18 cellular contexts compared by ENCODE assay signal in the genomic region with DNA sequence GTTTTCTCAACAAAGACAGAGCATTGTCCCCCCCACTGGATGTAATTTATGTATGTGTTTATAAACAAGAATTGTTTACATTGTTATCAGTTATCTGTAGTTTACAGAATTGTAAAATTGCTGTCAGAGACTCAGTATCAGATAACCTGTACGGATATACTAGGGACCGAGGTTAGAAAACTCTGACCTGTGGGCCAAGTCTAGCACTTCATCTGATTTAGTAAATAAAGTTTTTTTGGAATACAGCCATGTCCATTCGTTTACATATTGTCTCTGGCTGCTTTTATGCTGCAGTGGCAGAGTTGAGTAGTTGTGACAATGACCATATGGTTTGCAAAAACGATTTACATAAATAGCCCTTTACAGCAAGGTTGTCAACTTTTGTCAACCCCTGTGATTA. TPM values are rescaled to one million over a fixed set of nuclear protein-coding genes. Genes with fewer than 3 reads are reported as not detected.
DNase-seq lines count a peak whose midpoint lies in the region; ATAC-seq, FAIRE-seq and TF ChIP-seq lines count a peak whose summit lies in the region.
"Had no signal": no experiment of that assay in that cellular context is flagged by ENCODE, and none has a peak within 500 bp of the region (broad histone marks: within the 10 kb centered on the region; RNA-seq: fewer than 3 reads in every experiment).

No MANE protein-coding gene starts in this region.

- POLR2A ChIA-PET in A549 (lab: Yijun Ruan, JAX): no interaction called here

- TF ChIP-seq RAD21 in A549 (conservative IDR thresholded peaks at IDR 0.05 in 1 of 2, IDR thresholded peaks at IDR 0.05 in 1 of 2): no peak
- peak in 1 of 2 donors; percentile 12 for TF ChIP-seq RAD21 in liver (IDR thresholded peaks at IDR 0.05)

- H3K4me1 ChIP-seq in A549 (peaks cover 31% of the 10 kb centered on the region), liver (ENCODE audit: control insufficient read depth in 4 of 4, insufficient read depth in 4 of 4, low read length in 3 of 4) (peaks cover 3 to 21% (median 17%) of the 10 kb centered on the region in 4 donors), suprapubic skin (no peaks in the 10 kb centered on the region)
- H3K4me1 ChIP-seq: Peyer's patch had no signal

- DNase-seq in A549 (ENCODE audit: low read depth in 1 of 2, low spot score in 1 of 2) (no peak), DMS53 (lab: John Stamatoyannopoulos, UW) (peak; percentile 17), NCI-H69 (lab: John Stamatoyannopoulos, UW) (peak; percentile 94), suprapubic skin (ENCODE audit: low spot score in 2 of 2) (no peak), HUDEP-2 (lab: John Stamatoyannopoulos, UW; ENCODE audit: unreplicated experiment in 76 of 76) (no peak)
- DNase-seq: CD4-positive, alpha-beta memory T cell; GM23248; IMR-90; Kasumi-1; NCI-H2171 treated with DMSO at 0.1 percent for 48 hours; NCI-H526; Peyer's patch; Right ventricle myocardium superior; SK-N-SH had no signal

- H3K36me3 ChIP-seq in liver (ENCODE audit: control insufficient read depth in 4 of 4, insufficient read depth in 3 of 4, low read depth in 1 of 4, low read length in 3 of 4): no peaks in the 10 kb centered on the region
- no peaks in the 10 kb centered on the region for H3K36me3 ChIP-seq in suprapubic skin
- H3K36me3 ChIP-seq: Peyer's patch had no signal

- H3K27ac ChIP-seq in A549 (no peak overlapping the region), liver (ENCODE audit: low read depth in 1 of 2, low read length in 2 of 2) (no peak overlapping the region), suprapubic skin (no peak overlapping the region)
- H3K27ac ChIP-seq: GM23248, Peyer's patch had no signal

- WGBS in A549 (ENCODE audit: missing lambda C conversion rate): 23% methylated on average over 4 of the region's 4 CpGs
- WGBS in liver: 25% methylated on average over 4 of the region's 4 CpGs
- WGBS in suprapubic skin: 73% methylated on average over 4 of the region's 4 CpGs

- H3K4me2 ChIP-seq in A549: no peak overlapping the region
- H3K4me2 ChIP-seq: SK-N-SH had no signal

- TF ChIP-seq CTCF in A549 (IDR thresholded peaks at IDR 0.05) (no peak), liver (IDR thresholded peaks at IDR 0.05; ENCODE audit: low read depth, low read length, missing input control) (no peak), suprapubic skin (IDR thresholded peaks at IDR 0.05) (no peak)

- no peak overlapping the region for H3K9ac ChIP-seq in liver (ENCODE audit: low read depth in 1 of 2, low read length in 2 of 2)
- H3K9ac ChIP-seq: GM23248, SK-N-SH had no signal

- H3K9me3 ChIP-seq in A549: no peaks in the 10 kb centered on the region
- H3K9me3 ChIP-seq in liver (ENCODE audit: control insufficient read depth in 4 of 4, low read length in 3 of 4): no peaks in the 10 kb centered on the region
- H3K9me3 ChIP-seq in suprapubic skin: no peaks in the 10 kb centered on the region
- H3K9me3 ChIP-seq: Peyer's patch, SK-N-SH had no signal

- CTCF ChIA-PET in A549 (lab: Yijun Ruan, JAX): interaction anchor here (1.0 to 3.5 kb wide), 3 partner anchors 31 to 414 kb away, joined by 3 to 23 read pairs (median 3); no protein-coding TSS in a partner anchor

- no peak for ATAC-seq in A549
- no peak for ATAC-seq in GM19023 (IDR thresholded peaks at IDR 0.05; ENCODE audit: unreplicated experiment)
- ATAC-seq: GM12878, HCT116 had no signal

- no peak for TF ChIP-seq POLR2A in A549 (IDR thresholded peaks at IDR 0.05; ENCODE audit: low read length)
- TF ChIP-seq POLR2A in suprapubic skin (IDR thresholded peaks at IDR 0.05): no peak

- TF ChIP-seq EP300 in A549 (IDR thresholded peaks at IDR 0.05) (no peak), suprapubic skin (IDR thresholded peaks at IDR 0.05) (no peak)

- H3K27me3 ChIP-seq in liver (ENCODE audit: control insufficient read depth in 4 of 4, insufficient read depth in 4 of 4, low read length in 3 of 4) (no peaks in the 10 kb centered on the region), suprapubic skin (no peaks in the 10 kb centered on the region)
- H3K27me3 ChIP-seq: Peyer's patch had no signal

- H3K4me3 ChIP-seq in A549: no peak overlapping the region
- no peak overlapping the region for H3K4me3 ChIP-seq in liver (ENCODE audit: low read depth in 1 of 3, low read length in 3 of 3)
- no peak overlapping the region for H3K4me3 ChIP-seq in suprapubic skin
- H3K4me3 ChIP-seq: GM12878, GM23248, Peyer's patch had no signal

- peak; percentile 70 for FAIRE-seq in A549 (lab: Jason Lieb, UNC)
- FAIRE-seq: GM12878 had no signal

TF ChIP-seq in A549, 52 proteins besides CTCF, POLR2A, EP300 and RAD21 (continues in another document):
- TF ChIP-seq, protein P1, sequence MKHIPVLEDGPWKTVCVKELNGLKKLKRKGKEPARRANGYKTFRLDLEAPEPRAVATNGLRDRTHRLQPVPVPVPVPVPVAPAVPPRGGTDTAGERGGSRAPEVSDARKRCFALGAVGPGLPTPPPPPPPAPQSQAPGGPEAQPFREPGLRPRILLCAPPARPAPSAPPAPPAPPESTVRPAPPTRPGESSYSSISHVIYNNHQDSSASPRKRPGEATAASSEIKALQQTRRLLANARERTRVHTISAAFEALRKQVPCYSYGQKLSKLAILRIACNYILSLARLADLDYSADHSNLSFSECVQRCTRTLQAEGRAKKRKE (CRISPR knock-in tag; IDR thresholded peaks at IDR 0.05; ENCODE audit: low read depth): no peak
- TF ChIP-seq, protein P2, sequence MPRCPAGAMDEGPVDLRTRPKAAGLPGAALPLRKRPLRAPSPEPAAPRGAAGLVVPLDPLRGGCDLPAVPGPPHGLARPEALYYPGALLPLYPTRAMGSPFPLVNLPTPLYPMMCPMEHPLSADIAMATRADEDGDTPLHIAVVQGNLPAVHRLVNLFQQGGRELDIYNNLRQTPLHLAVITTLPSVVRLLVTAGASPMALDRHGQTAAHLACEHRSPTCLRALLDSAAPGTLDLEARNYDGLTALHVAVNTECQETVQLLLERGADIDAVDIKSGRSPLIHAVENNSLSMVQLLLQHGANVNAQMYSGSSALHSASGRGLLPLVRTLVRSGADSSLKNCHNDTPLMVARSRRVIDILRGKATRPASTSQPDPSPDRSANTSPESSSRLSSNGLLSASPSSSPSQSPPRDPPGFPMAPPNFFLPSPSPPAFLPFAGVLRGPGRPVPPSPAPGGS (IDR thresholded peaks at IDR 0.05): no peak
- no peak for TF ChIP-seq CEBPB (IDR thresholded peaks at IDR 0.05)
- TF ChIP-seq HEYL (CRISPR knock-in tag; IDR thresholded peaks at IDR 0.05): no peak
- no peak for TF ChIP-seq CHD2 (IDR thresholded peaks at IDR 0.05; ENCODE audit: low read length, partially characterized antibody)
- TF ChIP-seq HOXB5 (CRISPR knock-in tag; IDR thresholded peaks at IDR 0.05): no peak

TF ChIP-seq in liver, 16 proteins besides CTCF, POLR2A, EP300 and RAD21:
- TF ChIP-seq HNF4A (conservative IDR thresholded peaks at IDR 0.05) (peak; percentile 77 to 81), RXRA (IDR thresholded peaks at IDR 0.05) (peak; percentile 23 to 45), FOXA1 (IDR thresholded peaks at IDR 0.05) (no peak), EGR1 (IDR thresholded peaks at IDR 0.05; ENCODE audit: low read depth in 2 of 2) (no peak), GABPA (IDR thresholded peaks at IDR 0.05 in 1 of 2, conservative IDR thresholded peaks at IDR 0.05 in 1 of 2) (no peak), NR2F2 (IDR thresholded peaks at IDR 0.05) (no peak)

RNA-seq across cellular contexts. Expression of a gene that starts 52.6 kb away (rescaled TPM):
- polyA plus RNA-seq in A549 (2011; rRNA removed) (62.4 and 75.0 TPM in 2 replicates), A549 (2017; fragmentation: RNase III; extraction: RNeasy Plus Mini Kit Qiagen cat#74134 plus additional on column Dnase treatment) (18.2 to 22.3 TPM (median 19.6 TPM) in 3 replicates), liver (10 to 100 TPM; 15.4 to 38.3 TPM)
- polyA plus RNA-seq in A549 (2012; cell fraction: cytosol; rRNA removed): 20.4 and 23.3 TPM in 2 replicates
- polyA plus RNA-seq in A549 (2012; cell fraction: nucleus; rRNA removed): 7.8 and 13.6 TPM in 2 replicates
- 50.7 and 58.5 TPM in 2 replicates for polyA minus RNA-seq in A549 (2011; rRNA and poly(A)+ RNA removed)
- total RNA-seq in liver (10 to 100 TPM; 43.7 to 46.6 TPM), suprapubic skin (10 to 100 TPM; 26.4 to 80.5 (median 36.5) TPM)

RNA-seq across cellular contexts. Expression of a gene that starts 54.5 kb away (rescaled TPM):
- 7.0 and 18.7 TPM in 2 replicates for polyA plus RNA-seq in A549 (2011; rRNA removed)
- 2.3 and 3.7 TPM in 2 replicates for polyA plus RNA-seq in A549 (2012; cell fraction: cytosol; rRNA removed)
- 3.4 and 6.9 TPM in 2 replicates for polyA plus RNA-seq in A549 (2012; cell fraction: nucleus; rRNA removed)
- 16.5 to 17.4 TPM (median 17.4 TPM) in 3 replicates for polyA plus RNA-seq in A549 (2017; fragmentation: RNase III; extraction: RNeasy Plus Mini Kit Qiagen cat#74134 plus additional on column Dnase treatment)
- 7.9 and 8.4 TPM in 2 replicates for polyA minus RNA-seq in A549 (2011; rRNA and poly(A)+ RNA removed)
- total RNA-seq in liver: 10 to 100 TPM in 1 of 2 donors, 1 to 10 TPM in 1; 9.9 to 12.3 TPM
- polyA plus RNA-seq in liver: 1 to 10 TPM; 3.7 to 4.4 TPM
- 10 to 100 TPM; 14.4 to 34.6 (median 17.6) TPM for total RNA-seq in suprapubic skin

Comparison
In these comparisons a context has a peak if more than half of its experiments do, and no peak if none do; other contexts are left out.
1. DNase-seq: peak in DMS53 (single experiment) and NCI-H69 (single experiment); none in A549 (0 of 2), suprapubic skin (0 of 2) and HUDEP-2 (0 of 76).